In genomic region chr13:70941454-70941853, GRCh38 we compare ENCODE assay signal across 27 cellular contexts.
"Had no signal": no experiment of that assay in that cellular context is flagged by ENCODE, and none has a peak within 500 bp of the region (broad histone marks: within the 10 kb centered on the region; RNA-seq: fewer than 3 reads in every experiment).

No MANE protein-coding gene starts in this region.

- H3K27ac ChIP-seq: neutrophil, ovary, parathyroid adenoma, psoas muscle, skin epidermis, stomach, thoracic aorta, thyroid gland, tibial nerve, upper lobe of left lung, vagina had no signal

- H3K4me1 ChIP-seq: parathyroid adenoma, psoas muscle, stomach, thyroid gland, tibial nerve, upper lobe of left lung, vagina had no signal

- H3K36me3 ChIP-seq: neutrophil, ovary, stomach, thoracic aorta, thyroid gland, tibial nerve, upper lobe of left lung, vagina had no signal

- ATAC-seq: naive thymus-derived CD8-positive, alpha-beta T cell; natural killer cell treated with Interleukin-12 subunit alpha and Interleukin-12 subunit beta and Interleukin-15 and Interleukin-18, amount 100 ng/mL, for 72 hours; psoas muscle; right cardiac atrium; sciatic nerve; stimulated activated effector memory CD8-positive, alpha-beta T cell treated with anti-CD3 and anti-CD28 coated beads, Interleukin-12 subunit alpha, Interleukin-12 subunit beta, amount 100 ng/mL, for 72 hours; stimulated activated naive B cell treated with anti-CD40 and anti-IgM and Interleukin-4, amounts not matched to agents 10 μg/mL and 1 μg/mL and 100 μg/mL, for 72 hours had no signal

- H3K27me3 ChIP-seq: neutrophil, ovary, stomach, thyroid gland, tibial nerve, upper lobe of left lung, vagina had no signal

- H3K9ac ChIP-seq: parathyroid adenoma had no signal

- DNase-seq: naive thymus-derived CD8-positive, alpha-beta T cell; nephron progenitor cell; occipital lobe; ovary; posterior cingulate gyrus; psoas muscle; right cardiac atrium; stimulated activated CD4-positive, alpha-beta T cell treated with anti-CD3 and anti-CD28 coated beads, Interleukin-15, amount 100 ng/mL, for 24 hours; stimulated activated CD4-positive, alpha-beta T cell treated with anti-CD3 and anti-CD28 coated beads, Interleukin-2, amount 100 ng/mL, for 24 hours; stimulated activated CD4-positive, alpha-beta T cell treated with anti-CD3 and anti-CD28 coated beads, Interleukin-2, amount 100 ng/mL, for 48 hours; stimulated activated CD4-positive, alpha-beta T cell treated with anti-CD3 and anti-CD28 coated beads, Interleukin-4, amount 100 ng/mL, for 24 hours; stimulated activated naive B cell treated with anti-CD40 and anti-IgM and Interleukin-4, amounts not matched to agents 10 μg/mL and 1 μg/mL and 100 μg/mL, for 72 hours; stimulated activated naive CD4-positive, alpha-beta T cell treated with Interleukin-2 at 50 U/mL for 16 hours; stomach; thyroid gland; trophoblast cell; upper lobe of left lung had no signal

- FAIRE-seq: urothelium cell line had no signal

- H3K9me3 ChIP-seq: neutrophil, ovary, psoas muscle, stomach, thoracic aorta, thyroid gland, tibial nerve, upper lobe of left lung, vagina had no signal

- H3K4me3 ChIP-seq: ovary, psoas muscle, skin epidermis, stomach, thoracic aorta, thyroid gland, tibial nerve, upper lobe of left lung, vagina had no signal
